7 cellular contexts compared by ENCODE assay signal in genomic region chr1:156642265-156643185, GRCh38. TPM values are rescaled to one million over a fixed set of nuclear protein-coding genes. Genes with fewer than 3 reads are reported as not detected.
DNase-seq lines count a peak whose midpoint lies in the region; ATAC-seq and TF ChIP-seq lines count a peak whose summit lies in the region.
"Had no signal": no experiment of that assay in that cellular context is flagged by ENCODE, and none has a peak within 500 bp of the region (broad histone marks: within the 10 kb centered on the region; RNA-seq: fewer than 3 reads in every experiment).

No MANE protein-coding gene starts in this region.

- peaks cover 89% of the 10 kb centered on the region for H3K27me3 ChIP-seq in transverse colon

- H3K9me3 Mint-ChIP-seq in activated T-cell treated with anti-CD3 and anti-CD28 coated beads, Interleukin-2, amount 50 U/mL, for 24 hours, result no peaks in the 10 kb centered on the region

- no peak for DNase-seq in activated T-cell treated with anti-CD3 and anti-CD28 coated beads, Interleukin-2, amount 50 U/mL, for 24 hours
- no peak for DNase-seq in activated T-cell treated with anti-CD3 and anti-CD28 coated beads for 4 hours
- DNase-seq in islet precursor cell, result peak; percentile 77
- DNase-seq in transverse colon, result no peak
- no peak for DNase-seq in HuH-7 (ENCODE audit: low spot score)
- DNase-seq: stimulated activated CD4-positive, alpha-beta T cell treated with anti-CD3 and anti-CD28 coated beads, Interleukin-4, amount 100 ng/mL, for 24 hours had no signal

- H3K4me3 ChIP-seq in transverse colon, result peak overlapping the region; percentile 1 to 40 (median 16)

- no peaks in the 10 kb centered on the region for H3K9me3 ChIP-seq in transverse colon

- TF ChIP-seq CTCF in transverse colon (IDR thresholded peaks at IDR 0.05), result no peak

- intact Hi-C loops in transverse colon (cut with DNase I; ENCODE audit: low total_unique reads), result no loop called here

- H3K27ac ChIP-seq in transverse colon, result no peak overlapping the region

- no peak for TF ChIP-seq POLR2A in transverse colon (IDR thresholded peaks at IDR 0.05)

- no peak for ATAC-seq in GM21367 (IDR thresholded peaks at IDR 0.05; ENCODE audit: unreplicated experiment)

- no peak for TF ChIP-seq EP300 in transverse colon (IDR thresholded peaks at IDR 0.05; ENCODE audit: low read depth)

- H3K4me3 Mint-ChIP-seq in activated T-cell treated with anti-CD3 and anti-CD28 coated beads, Interleukin-2, amount 50 U/mL, for 24 hours, result peak overlapping the region; percentile 19

- no peak overlapping the region for H3K27ac Mint-ChIP-seq in activated T-cell treated with anti-CD3 and anti-CD28 coated beads, Interleukin-2, amount 50 U/mL, for 24 hours

- H3K36me3 ChIP-seq in transverse colon, result no peaks in the 10 kb centered on the region

- 43 to 86% methylated on average over 1 to 36 of the region's 41 CpGs for WGBS in transverse colon (ENCODE audit: low coverage in 1 of 2), 2 donors

- in situ Hi-C loops in transverse colon (cut with MboI; ENCODE audit: low pct_ligation_motif_present in 1 of 4, low pct_unique_long_range_greater_than_20kb in 1 of 4, low sequenced_read_pairs in 3 of 4), result no loop called here

- H3K4me1 Mint-ChIP-seq in activated T-cell treated with anti-CD3 and anti-CD28 coated beads, Interleukin-2, amount 50 U/mL, for 24 hours (ENCODE audit: low read depth), result peaks cover 20% of the 10 kb centered on the region

- H3K36me3 Mint-ChIP-seq in activated T-cell treated with anti-CD3 and anti-CD28 coated beads, Interleukin-2, amount 50 U/mL, for 24 hours (ENCODE audit: low read depth), result no peaks in the 10 kb centered on the region

- H3K27me3 Mint-ChIP-seq in activated T-cell treated with anti-CD3 and anti-CD28 coated beads, Interleukin-2, amount 50 U/mL, for 24 hours, result peaks cover 90% of the 10 kb centered on the region

- peaks cover 5 to 12% (median 10%) of the 10 kb centered on the region in 4 donors for H3K4me1 ChIP-seq in transverse colon

RNA-seq across cellular contexts. Expression of gene BCAN, which starts 0.6 kb away (rescaled TPM):
- total RNA-seq in transverse colon, result under 1 TPM in 2 of 4 donors, not detected in 2; 0.55 to 0.95 TPM

RNA-seq across cellular contexts. Expression of gene HAPLN2, which starts 23.3 kb away (rescaled TPM):
- 1 to 10 TPM in 1 of 4 donors, under 1 TPM in 1, not detected in 2; 0.55 to 1.9 TPM for total RNA-seq in transverse colon

RNA-seq across cellular contexts. Expression of gene NES, which starts 34.7 kb away (rescaled TPM):
- total RNA-seq in transverse colon, result 10 to 100 TPM in 1 of 4 donors, 1 to 10 TPM in 3; 3.3 to 15.5 (median 5.5) TPM

RNA-seq across cellular contexts. Expression of gene GPATCH4, which starts 41.2 kb away (rescaled TPM):
- 100 to 1,000 TPM in 1 of 4 donors, 10 to 100 TPM in 3; 12.4 to 113 (median 28.9) TPM for total RNA-seq in transverse colon

RNA-seq across cellular contexts. Expression of gene NAXE, which starts 50.9 kb away (rescaled TPM):
- total RNA-seq in transverse colon, result 100 to 1,000 TPM in 1 of 4 donors, 10 to 100 TPM in 3; 25.1 to 104 (median 77.5) TPM
